23 cellular contexts compared by ENCODE assay signal in genomic region chr19:11495481-11495880, GRCh38. TPM values are rescaled to one million over a fixed set of nuclear protein-coding genes. Genes with fewer than 3 reads are reported as not detected.
DNase-seq lines count a peak whose midpoint lies in the region; ATAC-seq and TF ChIP-seq lines count a peak whose summit lies in the region.
"Had no signal": no experiment of that assay in that cellular context is flagged by ENCODE, and none has a peak within 500 bp of the region (broad histone marks: within the 10 kb centered on the region; RNA-seq: fewer than 3 reads in every experiment).

No MANE protein-coding gene starts in this region.

- POLR2A ChIA-PET in MCF 10A (lab: Yijun Ruan, JAX) (no interaction called here), OCI-LY7 (lab: Charles Lee) (no interaction called here)

- H4K20me1 ChIP-seq in mammary epithelial cell (ENCODE audit: insufficient read depth, low read length) (no peaks in the 10 kb centered on the region), OCI-LY7 (ENCODE audit: insufficient read depth, low read length) (no peaks in the 10 kb centered on the region)

- CTCF ChIA-PET in MCF 10A (lab: Yijun Ruan, JAX) (interaction anchor here (0.7 to 1.2 kb wide), 2 partner anchors 10 to 51 kb away, joined by 3 to 4 read pairs; no protein-coding TSS in a partner anchor), mammary epithelial cell (lab: Charles Lee; ENCODE audit: low non-redundant PET) (no interaction called here), OCI-LY7 (lab: Charles Lee; ENCODE audit: unreplicated experiment) (no interaction called here)

- no peaks in the 10 kb centered on the region for H3K27me3 ChIP-seq in mammary epithelial cell (ENCODE audit: insufficient read depth, low read length)
- no peaks in the 10 kb centered on the region for H3K27me3 ChIP-seq in neuronal stem cell (ENCODE audit: control insufficient read depth in 3 of 3, insufficient read depth in 3 of 3, low read depth in 1 of 3, low read length in 3 of 3)
- H3K27me3 ChIP-seq: Peyer's patch, SJCRH30 had no signal

- BruUV-seq in MCF 10A (replicated peaks; lab: Mats Ljungman, UMichigan), result no TSS peak
- no TSS peak for BruUV-seq in mammary epithelial cell (replicated peaks; lab: Mats Ljungman, UMichigan)
- BruUV-seq in OCI-LY7 (replicated peaks; lab: Mats Ljungman, UMichigan), result no TSS peak

- no peak overlapping the region for H4K91ac ChIP-seq in neuronal stem cell (ENCODE audit: low read depth, low read length, poor library complexity)

- no peak overlapping the region for H3K4me3 Mint-ChIP-seq in MCF 10A (ENCODE audit: unreplicated experiment)

- H2AK5ac ChIP-seq in neuronal stem cell (ENCODE audit: low read depth, low read length), result no peak overlapping the region

- DNase-seq in MCF 10A (ENCODE audit: unreplicated experiment) (no peak), mammary epithelial cell (no peak), cerebellar cortex (ENCODE audit: low spot score) (peak; percentile 93), neuronal stem cell (ENCODE audit: low spot score) (no peak), OCI-LY7 (ENCODE audit: low spot score) (no peak)
- no peak for DNase-seq in stimulated activated CD4-positive, alpha-beta T cell treated with anti-CD3 and anti-CD28 coated beads, Interleukin-4, amount 100 ng/mL, for 24 hours
- DNase-seq: DMS79 treated with DMSO at 0.1 percent for 48 hours; GM23248; MM.1S; NCI-H1092; NCI-H1436; NCI-H2029; NCI-H2227 treated with DMSO at 0.1 percent for 48 hours; NCI-H774; NK-92 treated with Interleukin-12 subunit alpha and Interleukin-12 subunit beta, amount 100 ng/mL, for 24 hours; Peyer's patch; SJCRH30 had no signal

- peak overlapping the region; percentile 5 for H2BK5ac ChIP-seq in neuronal stem cell (ENCODE audit: low read length)

- peak overlapping the region; percentile 36 for H3K27ac Mint-ChIP-seq in MCF 10A (ENCODE audit: low read depth, unreplicated experiment)

- H4K8ac ChIP-seq in neuronal stem cell (ENCODE audit: low read depth, low read length), result no peak overlapping the region

- peaks cover 14% of the 10 kb centered on the region for H3K36me3 Mint-ChIP-seq in MCF 10A (ENCODE audit: insufficient read depth, unreplicated experiment)

- no peaks in the 10 kb centered on the region for H3K9me2 ChIP-seq in OCI-LY7 (ENCODE audit: insufficient read depth, low read length)

- H3K18ac ChIP-seq in neuronal stem cell (ENCODE audit: low read length), result no peak overlapping the region

- no peaks in the 10 kb centered on the region for H3K27me3 Mint-ChIP-seq in MCF 10A (ENCODE audit: insufficient read depth, unreplicated experiment)

- H3K4ac ChIP-seq in neuronal stem cell (ENCODE audit: low read length), result no peak overlapping the region

- H3K79me1 ChIP-seq in neuronal stem cell (ENCODE audit: low read depth, low read length), result no peaks in the 10 kb centered on the region

- H3K79me2 ChIP-seq in mammary epithelial cell (ENCODE audit: insufficient read depth, low read length) (peaks cover 5% of the 10 kb centered on the region), OCI-LY7 (ENCODE audit: insufficient read depth, low read depth, low read length) (no peaks in the 10 kb centered on the region)

- H2BK120ac ChIP-seq in neuronal stem cell (ENCODE audit: low read depth, low read length), result no peak overlapping the region

- no peak overlapping the region for H2BK12ac ChIP-seq in neuronal stem cell (ENCODE audit: low read length)

- no peaks in the 10 kb centered on the region for H3K9me3 ChIP-seq in mammary epithelial cell (replicated peaks; ENCODE audit: insufficient read depth, low read length)
- H3K9me3 ChIP-seq in neuronal stem cell (replicated peaks in 1 of 2; ENCODE audit: control insufficient read depth in 2 of 2, insufficient read depth in 1 of 2, low read depth in 1 of 2, low read length in 2 of 2), result no peaks in the 10 kb centered on the region
- H3K9me3 ChIP-seq in OCI-LY7 (ENCODE audit: low read length), result no peaks in the 10 kb centered on the region
- H3K9me3 ChIP-seq: HAP-1, Peyer's patch, SJCRH30 had no signal

- H3K4me1 ChIP-seq in mammary epithelial cell (ENCODE audit: insufficient read depth, low read length), result no peaks in the 10 kb centered on the region
- H3K4me1 ChIP-seq in neuronal stem cell (ENCODE audit: control insufficient read depth in 2 of 2, insufficient read depth in 1 of 2, low read depth in 1 of 2, low read length in 2 of 2), result no peaks in the 10 kb centered on the region
- H3K4me1 ChIP-seq in OCI-LY7 (ENCODE audit: insufficient read depth, low read length, poor library complexity, severe bottlenecking), result no peaks in the 10 kb centered on the region
- H3K4me1 ChIP-seq: HAP-1, Peyer's patch, SJCRH30 had no signal

- in situ Hi-C loops in mammary epithelial cell (cut with MboI; ENCODE audit: low sequenced_read_pairs in 2 of 2), result loop anchor here (5.0 to 25.0 kb wide), 3 partner anchors 92 to 358 kb away; partner anchors contain the start of gene TSPAN16 (in 1 of the 2)

- H3K14ac ChIP-seq in neuronal stem cell (ENCODE audit: low read length), result no peak overlapping the region

- ATAC-seq in GM19351 (IDR thresholded peaks at IDR 0.05; ENCODE audit: unreplicated experiment), result no peak
- ATAC-seq: GM12878, K562 had no signal

- no peak overlapping the region for H3K23ac ChIP-seq in neuronal stem cell (ENCODE audit: low read depth, low read length, poor library complexity)

- H3K27ac ChIP-seq in mammary epithelial cell (ENCODE audit: insufficient read depth, low read depth, low read length) (no peak overlapping the region), neuronal stem cell (replicated peaks; ENCODE audit: low read length) (no peak overlapping the region), OCI-LY7 (ENCODE audit: low read depth, low read length, poor library complexity, severe bottlenecking) (no peak overlapping the region)
- H3K27ac ChIP-seq: C4-2B, GM23248, Peyer's patch, SJCRH30 had no signal

- peaks cover 1% of the 10 kb centered on the region for H3K36me3 ChIP-seq in mammary epithelial cell (ENCODE audit: insufficient read depth, low read length)
- H3K36me3 ChIP-seq in neuronal stem cell (replicated peaks in 1 of 2; ENCODE audit: control insufficient read depth in 2 of 2, insufficient read depth in 2 of 2, low read length in 2 of 2), result peaks cover 22 to 44% of the 10 kb centered on the region in 2 donors
- H3K36me3 ChIP-seq in OCI-LY7 (ENCODE audit: insufficient read depth, low read length), result peaks cover 37% of the 10 kb centered on the region
- H3K36me3 ChIP-seq: SJCRH30 had no signal

- no peaks in the 10 kb centered on the region for H3K4me1 Mint-ChIP-seq in MCF 10A (ENCODE audit: insufficient read depth, unreplicated experiment)

- intact Hi-C loops in MCF 10A (cut with micrococcal nuclease) (loop anchor here (5.0 kb wide), 1 partner anchor 647 kb away; the partner anchor contains the start of gene ZNF20), mammary epithelial cell (cut with micrococcal nuclease) (no loop called here), OCI-LY7 (cut with micrococcal nuclease; ENCODE audit: unreplicated experiment) (no loop called here)

- H3K4me3 ChIP-seq in mammary epithelial cell (replicated peaks in 1 of 3; ENCODE audit: insufficient read depth in 1 of 3, low read depth in 2 of 3, low read length in 3 of 3) (no peak overlapping the region), neuronal stem cell (ENCODE audit: low read length in 2 of 2) (no peak overlapping the region), OCI-LY7 (ENCODE audit: low read depth, low read length, poor library complexity, severe bottlenecking) (no peak overlapping the region)
- H3K4me3 ChIP-seq: GM12878, GM23248, HAP-1, K562, Peyer's patch, SJCRH30 had no signal

- H3K9ac ChIP-seq in mammary epithelial cell (ENCODE audit: insufficient read depth, low read length), result no peak overlapping the region
- H3K9ac ChIP-seq in neuronal stem cell (ENCODE audit: low read depth, low read length, poor library complexity), result no peak overlapping the region
- H3K9ac ChIP-seq: GM23248 had no signal

- H3K4me2 ChIP-seq in mammary epithelial cell (ENCODE audit: insufficient read depth, low read depth, low read length) (no peak overlapping the region), neuronal stem cell (ENCODE audit: insufficient read depth, low read length, poor library complexity, severe bottlenecking) (no peak overlapping the region), OCI-LY7 (ENCODE audit: low read length) (no peak overlapping the region)

- dilution Hi-C loops in mammary epithelial cell (cut with HindIII; ENCODE audit: low sequenced_read_pairs), result no loop called here

- no peaks in the 10 kb centered on the region for H3K9me3 Mint-ChIP-seq in MCF 10A (ENCODE audit: unreplicated experiment)

- no peak overlapping the region for H2BK15ac ChIP-seq in neuronal stem cell (ENCODE audit: low read length)

- no peak for TF ChIP-seq CTCF in MCF 10A (IDR thresholded peaks at IDR 0.05; ENCODE audit: unreplicated experiment)
- TF ChIP-seq CTCF in mammary epithelial cell (conservative IDR thresholded peaks at IDR 0.05 in 1 of 2, IDR thresholded peaks at IDR 0.05 in 1 of 2; ENCODE audit: extremely low read depth in 1 of 2, insufficient read depth in 1 of 2, low read depth in 1 of 2, low read length in 2 of 2), result no peak
- TF ChIP-seq CTCF in OCI-LY7 (conservative IDR thresholded peaks at IDR 0.05; ENCODE audit: low read length), result no peak

- WGBS in mammary epithelial cell (ENCODE audit: low coverage, missing lambda C conversion rate), result 63% methylated on average over 5 of the region's 10 CpGs
- no CpG with 5 or more reads among the region's 10 CpGs for WGBS in neuronal stem cell (ENCODE audit: extremely low coverage in 2 of 2, insufficient read length in 2 of 2, insufficient replicate concordance in 1 of 2), 2 donors

- H2AFZ ChIP-seq in mammary epithelial cell (ENCODE audit: low read depth, low read length) (no peak overlapping the region), neuronal stem cell (ENCODE audit: low read length) (no peak overlapping the region), OCI-LY7 (ENCODE audit: low read length) (no peak overlapping the region)
- H2AFZ ChIP-seq: GM23248 had no signal

RNA-seq across cellular contexts. Expression of gene ZNF653, which starts 10.2 kb away (rescaled TPM):
- total RNA-seq in MCF 10A (2022), result 7.7 and 8.7 TPM in 2 replicates
- total RNA-seq in mammary epithelial cell, result 1 to 10 TPM; 5.2 to 6.2 TPM
- polyA plus RNA-seq in mammary epithelial cell, result 10.1 TPM
- polyA minus RNA-seq in mammary epithelial cell, result 41.1 TPM
- 8.3 TPM for polyA plus RNA-seq in neuronal stem cell (2013, experiment 1 of 2)
- 7.7 TPM for polyA plus RNA-seq in neuronal stem cell (2013, experiment 2 of 2)
- 12.3 and 14.1 TPM in 2 replicates for total RNA-seq in OCI-LY7 (2014; rRNA removed; shearing (Covaris generic))
- 17.9 and 21.5 TPM in 2 replicates for total RNA-seq in OCI-LY7 (2022)

RNA-seq across cellular contexts. Expression of gene ELAVL3, which starts 14.6 kb away (rescaled TPM):
- total RNA-seq in MCF 10A (2022), result 0.54 TPM in 1 of 2 replicates, not detected in the other
- total RNA-seq in mammary epithelial cell, result not detected
- not detected for polyA plus RNA-seq in mammary epithelial cell
- polyA minus RNA-seq in mammary epithelial cell, result not detected
- polyA plus RNA-seq in neuronal stem cell (2013, experiment 1 of 2), result 0.98 TPM
- 0.86 TPM for polyA plus RNA-seq in neuronal stem cell (2013, experiment 2 of 2)
- 0.95 TPM in 1 of 2 replicates, not detected in the other for total RNA-seq in OCI-LY7 (2014; rRNA removed; shearing (Covaris generic))
- total RNA-seq in OCI-LY7 (2022), result 0.30 TPM in 1 of 2 replicates, not detected in the other
- total RNA-seq: GM23248, K562, LHCN-M2, SJCRH30 had no signal
- polyA plus RNA-seq: GM23248, K562 had no signal

RNA-seq across cellular contexts. Expression of gene ECSIT, which starts 33.5 kb away (rescaled TPM):
- 19.2 and 26.8 TPM in 2 replicates for total RNA-seq in MCF 10A (2022)
- 10 to 100 TPM; 13.7 to 16.8 TPM for total RNA-seq in mammary epithelial cell
- polyA plus RNA-seq in mammary epithelial cell, result 28.5 TPM
- polyA minus RNA-seq in mammary epithelial cell, result 23.6 TPM
- polyA plus RNA-seq in neuronal stem cell (2013, experiment 1 of 2), result 30.6 TPM
- 28.7 TPM for polyA plus RNA-seq in neuronal stem cell (2013, experiment 2 of 2)
- 40.6 and 52.4 TPM in 2 replicates for total RNA-seq in OCI-LY7 (2014; rRNA removed; shearing (Covaris generic))
- total RNA-seq in OCI-LY7 (2022), result 59.3 and 59.5 TPM in 2 replicates

RNA-seq across cellular contexts. Expression of gene CNN1, which starts 43.2 kb away (rescaled TPM):
- total RNA-seq in MCF 10A (2022) (not detected in 2 replicates), mammary epithelial cell (10 to 100 TPM in 1 of 2 donors, not detected in 1; 35.3 TPM), OCI-LY7 (2022) (not detected in 2 replicates)
- 0.03 TPM for polyA plus RNA-seq in mammary epithelial cell
- polyA minus RNA-seq in mammary epithelial cell, result not detected
- 24.1 TPM for polyA plus RNA-seq in neuronal stem cell (2013, experiment 1 of 2)
- 22.1 TPM for polyA plus RNA-seq in neuronal stem cell (2013, experiment 2 of 2)
- not detected in 2 replicates for total RNA-seq in OCI-LY7 (2014; rRNA removed; shearing (Covaris generic))
